1 cellular context compared by ENCODE assay signal in genomic region chr1:100894622-100895539, GRCh38.
TF ChIP-seq lines count a peak whose summit lies in the region.

Gene EXTL2, minus strand, starts transcription at chr1:100894842. Its CDS starts 6,085 bp downstream, at chr1:100888757.

TF ChIP-seq in K562, 482 proteins besides CTCF, POLR2A, EP300 and RAD21 (continued from another document and continues in another):
- TF ChIP-seq AFF1 (IDR thresholded peaks at IDR 0.05; ENCODE audit: low read depth in 1 of 2, partially characterized antibody in 2 of 2) (no peak), CBFA2T2 (conservative IDR thresholded peaks at IDR 0.05) (no peak), MEIS2 (IDR thresholded peaks at IDR 0.05; ENCODE audit: partially characterized antibody) (peak; percentile 63), RNF219 (CRISPR knock-in tag; IDR thresholded peaks at IDR 0.05) (no peak), FOXK1 (CRISPR knock-in tag; IDR thresholded peaks at IDR 0.05; ENCODE audit: borderline replicate concordance) (no peak), THRB (CRISPR knock-in tag; conservative IDR thresholded peaks at IDR 0.05) (no peak), ZNF3 (CRISPR knock-in tag; IDR thresholded peaks at IDR 0.05) (no peak), ZNF354B (CRISPR knock-in tag; IDR thresholded peaks at IDR 0.05) (no peak), STAT6 (CRISPR knock-in tag; IDR thresholded peaks at IDR 0.05) (no peak), ZC3H4 (CRISPR knock-in tag; IDR thresholded peaks at IDR 0.05; ENCODE audit: borderline replicate concordance) (no peak), ZNF316 (IDR thresholded peaks at IDR 0.05) (no peak), TEAD2 (tag; IDR thresholded peaks at IDR 0.05) (no peak), TBP (optimal IDR thresholded peaks at IDR 0.05; ENCODE audit: low read depth, low read length) (peak; percentile 65), RCOR1 (IDR thresholded peaks at IDR 0.05; ENCODE audit: borderline replicate concordance in 1 of 2, low read depth in 2 of 2, low read length in 2 of 2) (no peak), MAFF (IDR thresholded peaks at IDR 0.05; ENCODE audit: low read length) (no peak), C11orf30 (IDR thresholded peaks at IDR 0.05; ENCODE audit: low read depth) (no peak), CXXC5 (CRISPR knock-in tag; IDR thresholded peaks at IDR 0.05) (peak; percentile 37; the same call in 1 of the 2 replicates), MYBL2 (IDR thresholded peaks at IDR 0.05; ENCODE audit: low read depth) (no peak), MYBL2 (CRISPR knock-in tag; IDR thresholded peaks at IDR 0.05; ENCODE audit: borderline replicate concordance) (no peak), ZNF766 (CRISPR knock-in tag; conservative IDR thresholded peaks at IDR 0.05) (no peak), CHD1 (IDR thresholded peaks at IDR 0.05; ENCODE audit: low read length) (no peak), BHLHE40 (IDR thresholded peaks at IDR 0.05; ENCODE audit: low read length) (peak; percentile 21; the same call in 1 of the 2 replicates), TCFL5 (CRISPR knock-in tag; conservative IDR thresholded peaks at IDR 0.05) (no peak), ARID2 (IDR thresholded peaks at IDR 0.05) (no peak), SRSF1 (IDR thresholded peaks at IDR 0.05; ENCODE audit: low read depth, low read length) (no peak), MAX (CRISPR knock-in tag; IDR thresholded peaks at IDR 0.05) (no peak), TARDBP (IDR thresholded peaks at IDR 0.05) (no peak), ZFP1 (CRISPR knock-in tag; IDR thresholded peaks at IDR 0.05) (no peak), HNRNPL (IDR thresholded peaks at IDR 0.05; ENCODE audit: low read depth, low read length) (no peak), SPI1 (IDR thresholded peaks at IDR 0.05; ENCODE audit: borderline replicate concordance, low read depth, low read length) (peak; percentile 78; the same call in 1 of the 2 replicates), PCBP1 (IDR thresholded peaks at IDR 0.05; ENCODE audit: low read depth, low read length, poor library complexity, severe bottlenecking) (no peak), RNF2 (IDR thresholded peaks at IDR 0.05) (no peak), HLTF (IDR thresholded peaks at IDR 0.05) (no peak), POLR2AphosphoS5 (IDR thresholded peaks at IDR 0.05; ENCODE audit: control insufficient read depth, insufficient read depth, low read depth, low read length) (peak; percentile 40; the same call in 1 of the 2 replicates), ZBED1 (IDR thresholded peaks at IDR 0.05) (no peak), POLR2G (IDR thresholded peaks at IDR 0.05; ENCODE audit: low read depth, low read length) (peak; percentile 86), SNAPC5 (CRISPR knock-in tag; IDR thresholded peaks at IDR 0.05) (no peak), ILK (tag; IDR thresholded peaks at IDR 0.05; ENCODE audit: borderline replicate concordance, low read depth) (no peak), ZC3H8 (IDR thresholded peaks at IDR 0.05) (no peak), ZNF143 (CRISPR knock-in tag; IDR thresholded peaks at IDR 0.05) (no peak), TEAD1 (CRISPR knock-in tag; IDR thresholded peaks at IDR 0.05) (no peak)
- TF ChIP-seq, protein P1, sequence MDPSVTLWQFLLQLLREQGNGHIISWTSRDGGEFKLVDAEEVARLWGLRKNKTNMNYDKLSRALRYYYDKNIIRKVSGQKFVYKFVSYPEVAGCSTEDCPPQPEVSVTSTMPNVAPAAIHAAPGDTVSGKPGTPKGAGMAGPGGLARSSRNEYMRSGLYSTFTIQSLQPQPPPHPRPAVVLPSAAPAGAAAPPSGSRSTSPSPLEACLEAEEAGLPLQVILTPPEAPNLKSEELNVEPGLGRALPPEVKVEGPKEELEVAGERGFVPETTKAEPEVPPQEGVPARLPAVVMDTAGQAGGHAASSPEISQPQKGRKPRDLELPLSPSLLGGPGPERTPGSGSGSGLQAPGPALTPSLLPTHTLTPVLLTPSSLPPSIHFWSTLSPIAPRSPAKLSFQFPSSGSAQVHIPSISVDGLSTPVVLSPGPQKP (CRISPR knock-in tag; IDR thresholded peaks at IDR 0.05), result no peak
- TF ChIP-seq, protein P2, sequence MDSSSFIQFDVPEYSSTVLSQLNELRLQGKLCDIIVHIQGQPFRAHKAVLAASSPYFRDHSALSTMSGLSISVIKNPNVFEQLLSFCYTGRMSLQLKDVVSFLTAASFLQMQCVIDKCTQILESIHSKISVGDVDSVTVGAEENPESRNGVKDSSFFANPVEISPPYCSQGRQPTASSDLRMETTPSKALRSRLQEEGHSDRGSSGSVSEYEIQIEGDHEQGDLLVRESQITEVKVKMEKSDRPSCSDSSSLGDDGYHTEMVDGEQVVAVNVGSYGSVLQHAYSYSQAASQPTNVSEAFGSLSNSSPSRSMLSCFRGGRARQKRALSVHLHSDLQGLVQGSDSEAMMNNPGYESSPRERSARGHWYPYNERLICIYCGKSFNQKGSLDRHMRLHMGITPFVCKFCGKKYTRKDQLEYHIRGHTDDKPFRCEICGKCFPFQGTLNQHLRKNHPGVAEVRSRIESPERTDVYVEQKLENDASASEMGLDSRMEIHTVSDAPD (CRISPR knock-in tag; IDR thresholded peaks at IDR 0.05), result no peak
- TF ChIP-seq, protein P3, sequence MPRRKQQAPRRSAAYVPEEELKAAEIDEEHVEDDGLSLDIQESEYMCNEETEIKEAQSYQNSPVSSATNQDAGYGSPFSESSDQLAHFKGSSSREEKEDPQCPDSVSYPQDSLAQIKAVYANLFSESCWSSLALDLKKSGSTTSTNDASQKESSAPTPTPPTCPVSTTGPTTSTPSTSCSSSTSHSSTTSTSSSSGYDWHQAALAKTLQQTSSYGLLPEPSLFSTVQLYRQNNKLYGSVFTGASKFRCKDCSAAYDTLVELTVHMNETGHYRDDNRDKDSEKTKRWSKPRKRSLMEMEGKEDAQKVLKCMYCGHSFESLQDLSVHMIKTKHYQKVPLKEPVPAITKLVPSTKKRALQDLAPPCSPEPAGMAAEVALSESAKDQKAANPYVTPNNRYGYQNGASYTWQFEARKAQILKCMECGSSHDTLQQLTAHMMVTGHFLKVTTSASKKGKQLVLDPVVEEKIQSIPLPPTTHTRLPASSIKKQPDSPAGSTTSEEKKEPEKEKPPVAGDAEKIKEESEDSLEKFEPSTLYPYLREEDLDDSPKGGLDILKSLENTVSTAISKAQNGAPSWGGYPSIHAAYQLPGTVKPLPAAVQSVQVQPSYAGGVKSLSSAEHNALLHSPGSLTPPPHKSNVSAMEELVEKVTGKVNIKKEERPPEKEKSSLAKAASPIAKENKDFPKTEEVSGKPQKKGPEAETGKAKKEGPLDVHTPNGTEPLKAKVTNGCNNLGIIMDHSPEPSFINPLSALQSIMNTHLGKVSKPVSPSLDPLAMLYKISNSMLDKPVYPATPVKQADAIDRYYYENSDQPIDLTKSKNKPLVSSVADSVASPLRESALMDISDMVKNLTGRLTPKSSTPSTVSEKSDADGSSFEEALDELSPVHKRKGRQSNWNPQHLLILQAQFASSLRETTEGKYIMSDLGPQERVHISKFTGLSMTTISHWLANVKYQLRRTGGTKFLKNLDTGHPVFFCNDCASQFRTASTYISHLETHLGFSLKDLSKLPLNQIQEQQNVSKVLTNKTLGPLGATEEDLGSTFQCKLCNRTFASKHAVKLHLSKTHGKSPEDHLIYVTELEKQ (CRISPR knock-in tag; IDR thresholded peaks at IDR 0.05), result no peak
- TF ChIP-seq, protein P4, sequence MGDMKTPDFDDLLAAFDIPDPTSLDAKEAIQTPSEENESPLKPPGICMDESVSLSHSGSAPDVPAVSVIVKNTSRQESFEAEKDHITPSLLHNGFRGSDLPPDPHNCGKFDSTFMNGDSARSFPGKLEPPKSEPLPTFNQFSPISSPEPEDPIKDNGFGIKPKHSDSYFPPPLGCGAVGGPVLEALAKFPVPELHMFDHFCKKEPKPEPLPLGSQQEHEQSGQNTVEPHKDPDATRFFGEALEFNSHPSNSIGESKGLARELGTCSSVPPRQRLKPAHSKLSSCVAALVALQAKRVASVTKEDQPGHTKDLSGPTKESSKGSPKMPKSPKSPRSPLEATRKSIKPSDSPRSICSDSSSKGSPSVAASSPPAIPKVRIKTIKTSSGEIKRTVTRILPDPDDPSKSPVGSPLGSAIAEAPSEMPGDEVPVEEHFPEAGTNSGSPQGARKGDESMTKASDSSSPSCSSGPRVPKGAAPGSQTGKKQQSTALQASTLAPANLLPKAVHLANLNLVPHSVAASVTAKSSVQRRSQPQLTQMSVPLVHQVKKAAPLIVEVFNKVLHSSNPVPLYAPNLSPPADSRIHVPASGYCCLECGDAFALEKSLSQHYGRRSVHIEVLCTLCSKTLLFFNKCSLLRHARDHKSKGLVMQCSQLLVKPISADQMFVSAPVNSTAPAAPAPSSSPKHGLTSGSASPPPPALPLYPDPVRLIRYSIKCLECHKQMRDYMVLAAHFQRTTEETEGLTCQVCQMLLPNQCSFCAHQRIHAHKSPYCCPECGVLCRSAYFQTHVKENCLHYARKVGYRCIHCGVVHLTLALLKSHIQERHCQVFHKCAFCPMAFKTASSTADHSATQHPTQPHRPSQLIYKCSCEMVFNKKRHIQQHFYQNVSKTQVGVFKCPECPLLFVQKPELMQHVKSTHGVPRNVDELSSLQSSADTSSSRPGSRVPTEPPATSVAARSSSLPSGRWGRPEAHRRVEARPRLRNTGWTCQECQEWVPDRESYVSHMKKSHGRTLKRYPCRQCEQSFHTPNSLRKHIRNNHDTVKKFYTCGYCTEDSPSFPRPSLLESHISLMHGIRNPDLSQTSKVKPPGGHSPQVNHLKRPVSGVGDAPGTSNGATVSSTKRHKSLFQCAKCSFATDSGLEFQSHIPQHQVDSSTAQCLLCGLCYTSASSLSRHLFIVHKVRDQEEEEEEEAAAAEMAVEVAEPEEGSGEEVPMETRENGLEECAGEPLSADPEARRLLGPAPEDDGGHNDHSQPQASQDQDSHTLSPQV (IDR thresholded peaks at IDR 0.05), result 0 out of 2 replicates have a peak, but pooled peaks have one; percentile 28
